In genomic region chr10:130179640-130180039, GRCh38 we compare ENCODE assay signal across 1 cellular context.
TF ChIP-seq lines count a peak whose summit lies in the region.

No MANE protein-coding gene starts in this region.

TF ChIP-seq in liver, 16 proteins besides CTCF, POLR2A, EP300 and RAD21 (continued from another document):
- TF ChIP-seq ATF3 (IDR thresholded peaks at IDR 0.05) (no peak), YY1 (IDR thresholded peaks at IDR 0.05) (no peak), NR2F2 (IDR thresholded peaks at IDR 0.05) (no peak), TAF1 (conservative IDR thresholded peaks at IDR 0.05) (no peak), SP1 (IDR thresholded peaks at IDR 0.05) (no peak)
